11 cellular contexts compared by ENCODE assay signal in the genomic region with DNA sequence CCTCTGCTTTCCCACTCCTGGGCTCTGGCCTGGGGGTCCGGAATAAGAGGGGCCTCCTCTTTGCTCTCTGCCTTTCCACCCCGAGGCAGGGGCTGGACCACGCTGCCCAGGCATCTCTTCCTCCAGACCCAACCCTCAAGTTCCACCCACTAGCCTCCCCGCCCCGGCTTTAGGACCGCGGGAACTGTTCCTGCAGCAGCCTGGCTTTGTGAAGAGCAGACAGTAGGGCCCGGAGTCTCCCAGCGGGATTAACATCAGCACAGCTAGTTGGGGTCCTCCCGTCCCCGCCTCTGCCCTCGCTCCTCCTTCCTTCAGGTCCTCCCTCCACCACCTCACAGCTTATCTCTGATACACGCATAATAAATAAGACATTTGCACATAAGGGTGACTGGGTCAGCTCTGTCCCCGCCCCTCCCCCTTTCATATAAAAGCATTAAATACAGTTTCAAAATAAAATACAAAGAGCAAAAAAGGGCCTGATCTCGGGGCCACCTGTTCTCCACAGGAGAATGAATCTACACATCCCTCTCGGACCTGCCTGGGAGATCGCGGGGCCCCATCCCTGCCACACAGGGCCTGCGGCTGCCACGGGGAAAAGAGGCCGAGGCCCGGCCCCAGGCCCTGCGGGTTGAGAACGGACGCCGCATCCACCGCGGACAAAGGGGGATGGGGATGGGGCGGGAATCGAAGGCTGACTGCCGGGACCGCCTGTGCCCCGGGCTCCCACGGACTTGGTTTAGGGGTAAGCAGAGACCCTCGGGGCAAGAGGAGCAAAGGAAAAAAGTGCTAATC. TPM values are rescaled to one million over a fixed set of nuclear protein-coding genes. Genes with fewer than 3 reads are reported as not detected.
DNase-seq lines count a peak whose midpoint lies in the region; ATAC-seq and TF ChIP-seq lines count a peak whose summit lies in the region.
"Had no signal": no experiment of that assay in that cellular context is flagged by ENCODE, and none has a peak within 500 bp of the region (broad histone marks: within the 10 kb centered on the region; RNA-seq: fewer than 3 reads in every experiment).

No MANE protein-coding gene starts in this region.

- TF ChIP-seq POLR2A in NB4 (IDR thresholded peaks at IDR 0.05; ENCODE audit: extremely low read depth, insufficient read length), result no peak

- peak overlapping the region; percentile 58 to 74 for H3K27ac ChIP-seq in coronary artery
- H3K27ac ChIP-seq in subcutaneous abdominal adipose tissue (ENCODE audit: low read depth, low read length), result no peak overlapping the region

- no peaks in the 10 kb centered on the region for H3K27me3 ChIP-seq in subcutaneous abdominal adipose tissue (ENCODE audit: control insufficient read depth in 5 of 5, insufficient read depth in 4 of 5, low read length in 5 of 5)

- ATAC-seq in left colon (no peak), GM18867 (IDR thresholded peaks at IDR 0.05; ENCODE audit: unreplicated experiment) (no peak), HG03097 (IDR thresholded peaks at IDR 0.05; ENCODE audit: low FRiP score, unreplicated experiment) (no peak)
- ATAC-seq: activated CD8-positive, alpha-beta T cell treated with anti-CD3 and anti-CD28 coated beads, Interleukin-2, amount 10 ng/mL, durations not matched to agents 7 days and 5 days; natural killer cell had no signal

- peak overlapping the region in 2 of 5 donors; percentile 35 to 64 for H3K9ac ChIP-seq in subcutaneous abdominal adipose tissue (ENCODE audit: low read length in 5 of 5)

- DNase-seq in NB4 (ENCODE audit: low read depth) (peak; percentile 13), coronary artery (ENCODE audit: low spot score) (no peak), left colon (peak; percentile 14 to 30), dermis blood vessel endothelial cell (no peak), germinal center (ENCODE audit: low spot score) (no peak)
- DNase-seq: activated CD8-positive, alpha-beta T cell treated with anti-CD3 and anti-CD28 coated beads, Interleukin-2, amount 10 ng/mL, durations not matched to agents 7 days and 5 days; effector CD4-positive, alpha-beta T cell; natural killer cell had no signal

- peaks cover under 1 to 46% (median 32%) of the 10 kb centered on the region in 5 donors for H3K4me1 ChIP-seq in subcutaneous abdominal adipose tissue (ENCODE audit: control insufficient read depth in 5 of 5, insufficient read depth in 5 of 5, low read length in 5 of 5)

- TF ChIP-seq CTCF in NB4 (IDR thresholded peaks at IDR 0.05; ENCODE audit: low read depth, low read length) (no peak), coronary artery (IDR thresholded peaks at IDR 0.05) (no peak)

- H3K4me3 ChIP-seq in NB4 (ENCODE audit: low read depth, low read length) (no peak overlapping the region), coronary artery (peak overlapping the region; percentile 66), subcutaneous abdominal adipose tissue (ENCODE audit: low read depth in 1 of 5, low read length in 5 of 5) (peak overlapping the region in 4 of 5 donors; percentile 32 to 48 (median 44))

- H3K36me3 ChIP-seq in subcutaneous abdominal adipose tissue (ENCODE audit: control insufficient read depth in 5 of 5, insufficient read depth in 5 of 5, low read length in 5 of 5), result peaks cover 17 to 34% (median 27%) of the 10 kb centered on the region in 5 donors

- no peaks in the 10 kb centered on the region for H3K9me3 ChIP-seq in subcutaneous abdominal adipose tissue (ENCODE audit: control insufficient read depth in 5 of 5, low read length in 5 of 5)

- intact Hi-C loops in left colon (cut with DNase I, micrococcal nuclease), result no loop called here

RNA-seq across cellular contexts. Expression of a gene that starts 6.5 kb away (rescaled TPM):
- 1 to 10 TPM; 4.5 to 7.5 TPM for total RNA-seq in left colon
- total RNA-seq in dermis blood vessel endothelial cell, result 25.4 and 30.1 TPM in 2 replicates

RNA-seq across cellular contexts. Expression of a gene that starts 51.2 kb away (rescaled TPM):
- total RNA-seq in left colon, result 1 to 10 TPM; 6.4 to 7.1 TPM
- total RNA-seq in dermis blood vessel endothelial cell, result 14.3 and 22.4 TPM in 2 replicates

Comparison
In these comparisons a context has a peak if more than half of its experiments do, and no peak if none do; other contexts are left out.
1. DNase-seq: peak in NB4 (single experiment) and left colon (2 of 2); none in coronary artery (single experiment), dermis blood vessel endothelial cell (single experiment) and germinal center (single experiment).